17 cellular contexts compared by ENCODE assay signal in the genomic region with DNA sequence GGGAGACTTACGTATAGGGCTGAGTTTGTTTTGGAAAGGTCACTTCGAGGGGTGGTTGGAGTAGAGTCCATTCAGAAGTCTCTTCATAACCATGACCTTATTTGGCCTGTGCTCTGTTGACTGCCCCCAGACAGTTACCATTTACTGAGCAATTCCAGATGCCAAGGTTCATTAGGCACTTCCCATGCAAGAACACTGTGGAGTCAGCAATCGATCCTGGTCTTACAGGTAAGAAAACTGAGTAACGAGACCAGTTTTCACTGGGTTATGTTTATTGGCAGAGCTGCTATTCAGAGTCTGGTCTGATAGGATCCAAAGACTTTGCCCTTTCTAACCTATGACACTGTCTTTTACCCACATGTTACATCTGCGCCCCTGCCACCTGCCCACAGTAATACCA.
DNase-seq lines count a peak whose midpoint lies in the region; ATAC-seq, FAIRE-seq and TF ChIP-seq lines count a peak whose summit lies in the region.
"Had no signal": no experiment of that assay in that cellular context is flagged by ENCODE, and none has a peak within 500 bp of the region (broad histone marks: within the 10 kb centered on the region; RNA-seq: fewer than 3 reads in every experiment).

No MANE protein-coding gene starts in this region.

- H3K9ac ChIP-seq in liver (ENCODE audit: low read depth in 1 of 2, low read length in 2 of 2): no peak overlapping the region
- no peak overlapping the region for H3K9ac ChIP-seq in HepG2 (ENCODE audit: insufficient read depth, low read depth, low read length)
- H3K9ac ChIP-seq: BLaER1 treated with 17β-estradiol and CSF1 and Interleukin-3, amounts not matched to agents 10 nM and 100 nM; GM23248 had no signal

- H3K9me3 Mint-ChIP-seq in Calu3 (ENCODE audit: low read depth, unreplicated experiment): peaks cover 13% of the 10 kb centered on the region

- no peak overlapping the region for H2AFZ ChIP-seq in HepG2 (ENCODE audit: low read length)
- H2AFZ ChIP-seq: GM23248 had no signal

- TF ChIP-seq CTCF in liver (IDR thresholded peaks at IDR 0.05; ENCODE audit: low read depth, low read length, missing input control): no peak
- TF ChIP-seq CTCF in HepG2 (CRISPR knock-in tag; IDR thresholded peaks at IDR 0.05): no peak
- no peak for TF ChIP-seq CTCF in right lobe of liver (IDR thresholded peaks at IDR 0.05)
- no peak for TF ChIP-seq CTCF in Calu3 (IDR thresholded peaks at IDR 0.05; ENCODE audit: unreplicated experiment)

- in situ Hi-C loops in HepG2 (cut with HindIII; ENCODE audit: extremely low pct_ligation_motif_present, low pct_unique_long_range_greater_than_20kb): no loop called here

- no peaks in the 10 kb centered on the region for H3K9me3 ChIP-seq in liver (ENCODE audit: control insufficient read depth in 4 of 4, low read length in 3 of 4)
- peaks cover 89% of the 10 kb centered on the region for H3K9me3 ChIP-seq in HepG2 (ENCODE audit: low read length)
- no peaks in the 10 kb centered on the region for H3K9me3 ChIP-seq in right lobe of liver

- POLR2A ChIA-PET in HepG2 (lab: Yijun Ruan, JAX): no interaction called here

- no peak for FAIRE-seq in HepG2 (lab: Jason Lieb, UNC)
- FAIRE-seq: GM12878, GM18507, H54 had no signal

- CTCF ChIA-PET in HepG2 (lab: Yijun Ruan, JAX; ENCODE audit: low intra/inter-chr PET ratio, low total read pairs) (no interaction called here), Calu3 (lab: Charles Lee) (no interaction called here)

- H3K4me3 ChIP-seq in liver (ENCODE audit: low read depth in 1 of 3, low read length in 3 of 3) (no peak overlapping the region), HepG2 (replicated peaks in 1 of 3; ENCODE audit: insufficient read depth in 1 of 3, low read depth in 2 of 3, low read length in 3 of 3) (no peak overlapping the region), right lobe of liver (no peak overlapping the region)
- H3K4me3 ChIP-seq: BLaER1 treated with 17β-estradiol and CSF1 and Interleukin-3, amounts not matched to agents 10 nM and 100 nM; GM12878; GM23248 had no signal

- no peaks in the 10 kb centered on the region for H3K27me3 ChIP-seq in liver (ENCODE audit: control insufficient read depth in 4 of 4, insufficient read depth in 4 of 4, low read length in 3 of 4)
- H3K27me3 ChIP-seq in HepG2 (ENCODE audit: control insufficient read depth in 1 of 2, insufficient read depth in 2 of 2, low read length in 2 of 2): no peaks in the 10 kb centered on the region
- no peaks in the 10 kb centered on the region for H3K27me3 ChIP-seq in right lobe of liver
- H3K27me3 ChIP-seq: BLaER1 treated with 17β-estradiol and CSF1 and Interleukin-3, amounts not matched to agents 10 nM and 100 nM had no signal

- peak overlapping the region; percentile 59 to 81 for H3K27ac ChIP-seq in liver (ENCODE audit: low read depth in 1 of 2, low read length in 2 of 2)
- no peak overlapping the region for H3K27ac ChIP-seq in HepG2 (ENCODE audit: extremely low read length, insufficient read depth, low read length)
- H3K27ac ChIP-seq in right lobe of liver: peak overlapping the region in 2 of 3 donors; percentile 36 to 45
- H3K27ac ChIP-seq: BLaER1 treated with 17β-estradiol and CSF1 and Interleukin-3, amounts not matched to agents 10 nM and 100 nM; GM23248; HL-60 had no signal

- H3K4me1 ChIP-seq in liver (ENCODE audit: control insufficient read depth in 4 of 4, insufficient read depth in 4 of 4, low read length in 3 of 4): peaks cover 4 to 18% (median 15%) of the 10 kb centered on the region in 4 donors
- H3K4me1 ChIP-seq in HepG2 (ENCODE audit: insufficient read depth, low read length): no peaks in the 10 kb centered on the region
- H3K4me1 ChIP-seq in right lobe of liver: peaks cover 0 to 10% (median 4%) of the 10 kb centered on the region in 4 donors
- H3K4me1 ChIP-seq: BLaER1 treated with 17β-estradiol and CSF1 and Interleukin-3, amounts not matched to agents 10 nM and 100 nM had no signal

- intact Hi-C loops in HepG2 (cut with micrococcal nuclease; ENCODE audit: unreplicated experiment): no loop called here
- intact Hi-C loops in left ventricle myocardium superior (cut with micrococcal nuclease): loop anchor here (5.0 kb wide), 1 partner anchor 133 kb away; the partner anchor contains the start of gene MTUS2
- intact Hi-C loops in right lobe of liver (cut with DNase I): no loop called here
- intact Hi-C loops in Calu3 (cut with micrococcal nuclease; ENCODE audit: unreplicated experiment): no loop called here

- no peaks in the 10 kb centered on the region for H3K36me3 Mint-ChIP-seq in Calu3 (ENCODE audit: insufficient read depth, unreplicated experiment)
- H3K36me3 Mint-ChIP-seq: CD4-positive, CD25-positive, alpha-beta regulatory T cell had no signal

- no peaks in the 10 kb centered on the region for H3K4me1 Mint-ChIP-seq in Calu3 (ENCODE audit: low read depth, unreplicated experiment)
- H3K4me1 Mint-ChIP-seq: CD4-positive, CD25-positive, alpha-beta regulatory T cell had no signal

- no peaks in the 10 kb centered on the region for H3K79me2 ChIP-seq in HepG2 (ENCODE audit: insufficient read depth, low read length)

- BruUV-seq in HepG2 (replicated peaks; lab: Mats Ljungman, UMichigan) (no TSS peak), Calu3 (replicated peaks; lab: Mats Ljungman, UMichigan) (no TSS peak)

- TF ChIP-seq POLR2A in HepG2 (IDR thresholded peaks at IDR 0.05; ENCODE audit: insufficient read depth in 1 of 2, low read depth in 2 of 2, low read length in 2 of 2) (no peak), right lobe of liver (IDR thresholded peaks at IDR 0.05) (no peak)

- no peak for DNase-seq in HepG2 (ENCODE audit: low spot score)
- DNase-seq in left ventricle myocardium superior: no peak
- DNase-seq in right lobe of liver: peak in 1 of 3 donors; percentile 71
- DNase-seq in Calu3: no peak
- DNase-seq in NCI-H2107 (lab: John Stamatoyannopoulos, UW): no peak
- DNase-seq: ACHN; CD4-positive, CD25-positive, alpha-beta regulatory T cell; DMS79; GM23248 had no signal

- ATAC-seq in HepG2 (no peak), left ventricle myocardium superior (peak; percentile 37), right lobe of liver (peak; percentile 91 to 92 (median 92)), HG03135 (IDR thresholded peaks at IDR 0.05; ENCODE audit: unreplicated experiment) (no peak)
- ATAC-seq: GM12878, HCT116 had no signal

- no peak overlapping the region for H3K4me3 Mint-ChIP-seq in Calu3 (ENCODE audit: low read depth, unreplicated experiment)
- H3K4me3 Mint-ChIP-seq: CD4-positive, CD25-positive, alpha-beta regulatory T cell had no signal

- no peaks in the 10 kb centered on the region for H4K20me1 ChIP-seq in HepG2 (ENCODE audit: insufficient read depth, low read length)
- H4K20me1 ChIP-seq: BLaER1 treated with 17β-estradiol and CSF1 and Interleukin-3, amounts not matched to agents 10 nM and 100 nM had no signal

- TF ChIP-seq EP300 in HepG2 (IDR thresholded peaks at IDR 0.05; ENCODE audit: low read depth in 2 of 2, low read length in 2 of 2) (no peak), HepG2 (CRISPR knock-in tag; IDR thresholded peaks at IDR 0.05; ENCODE audit: borderline replicate concordance) (no peak)

- 37% methylated on average over 5 of the region's 5 CpGs for WGBS in liver
- 5% methylated on average over 5 of the region's 5 CpGs for WGBS in HepG2 (ENCODE audit: low lambda C conversion rate)
- 43% methylated on average over 3 of the region's 5 CpGs for WGBS in right lobe of liver (ENCODE audit: insufficient coverage, low coverage, low lambda C conversion rate, missing lambda C conversion rate)

- no peak overlapping the region for H3K4me2 ChIP-seq in HepG2 (ENCODE audit: low read depth, low read length)
- H3K4me2 ChIP-seq: BLaER1 treated with 17β-estradiol and CSF1 and Interleukin-3, amounts not matched to agents 10 nM and 100 nM had no signal

- no peak overlapping the region for H3K27ac Mint-ChIP-seq in Calu3 (ENCODE audit: unreplicated experiment)

- H3K36me3 ChIP-seq in liver (ENCODE audit: control insufficient read depth in 4 of 4, insufficient read depth in 3 of 4, low read depth in 1 of 4, low read length in 3 of 4) (no peaks in the 10 kb centered on the region), HepG2 (replicated peaks in 1 of 2; ENCODE audit: control insufficient read depth in 1 of 2, insufficient read depth in 2 of 2, low read length in 2 of 2) (no peaks in the 10 kb centered on the region), right lobe of liver (no peaks in the 10 kb centered on the region)
- H3K36me3 ChIP-seq: BLaER1 treated with 17β-estradiol and CSF1 and Interleukin-3, amounts not matched to agents 10 nM and 100 nM had no signal

- TF ChIP-seq RAD21 in liver (IDR thresholded peaks at IDR 0.05) (peak in 1 of 2 donors; percentile 49), HepG2 (CRISPR knock-in tag; IDR thresholded peaks at IDR 0.05) (no peak)

- H3K27me3 Mint-ChIP-seq in Calu3 (ENCODE audit: unreplicated experiment): no peaks in the 10 kb centered on the region
- H3K27me3 Mint-ChIP-seq: CD4-positive, CD25-positive, alpha-beta regulatory T cell had no signal

TF ChIP-seq in liver, 16 proteins besides CTCF, POLR2A, EP300 and RAD21 (continues in another document):
- TF ChIP-seq, protein P1, sequence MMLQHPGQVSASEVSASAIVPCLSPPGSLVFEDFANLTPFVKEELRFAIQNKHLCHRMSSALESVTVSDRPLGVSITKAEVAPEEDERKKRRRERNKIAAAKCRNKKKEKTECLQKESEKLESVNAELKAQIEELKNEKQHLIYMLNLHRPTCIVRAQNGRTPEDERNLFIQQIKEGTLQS (IDR thresholded peaks at IDR 0.05): no peak

TF ChIP-seq in HepG2, 621 proteins besides CTCF, POLR2A, EP300 and RAD21 (continues in another document):
- TF ChIP-seq NPAS2 (CRISPR knock-in tag; IDR thresholded peaks at IDR 0.05; ENCODE audit: borderline replicate concordance): no peak
- TF ChIP-seq RNF2 (conservative IDR thresholded peaks at IDR 0.05; ENCODE audit: low read depth): no peak

Comparison
In these comparisons a context has a peak if more than half of its experiments do, and no peak if none do; other contexts are left out.
1. ATAC-seq: peak in left ventricle myocardium superior (single experiment) and right lobe of liver (4 of 4); none in HepG2 (single experiment) and HG03135 (single experiment).